Comparison of ENCODE assay signal across 14 cellular contexts in the genomic region with DNA sequence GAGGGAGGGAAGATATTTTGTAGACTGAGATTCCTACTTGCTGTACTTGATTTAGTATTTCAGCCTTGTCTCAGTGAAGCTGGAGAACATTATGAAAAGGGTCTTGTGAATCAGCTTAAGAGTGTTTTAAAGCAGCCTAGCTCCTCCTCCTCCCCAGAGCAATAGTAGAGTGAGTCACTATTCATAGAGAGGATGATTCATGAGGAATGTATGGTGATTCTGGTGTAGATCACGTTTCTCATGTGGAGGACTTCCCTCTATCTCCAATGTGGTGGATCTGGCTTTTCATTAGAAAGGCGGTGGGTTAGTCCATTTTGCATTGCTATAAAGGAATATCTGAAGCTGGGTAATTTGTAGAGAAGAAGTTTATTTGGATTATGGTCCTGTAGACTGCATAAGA.
DNase-seq lines count a peak whose midpoint lies in the region; ATAC-seq and TF ChIP-seq lines count a peak whose summit lies in the region.
"Had no signal": no experiment of that assay in that cellular context is flagged by ENCODE, and none has a peak within 500 bp of the region (broad histone marks: within the 10 kb centered on the region; RNA-seq: fewer than 3 reads in every experiment).

No MANE protein-coding gene starts in this region.

- H3K4me3 ChIP-seq in breast epithelium, result no peak overlapping the region
- H3K4me3 ChIP-seq: A549 had no signal

- H3K4me1 Mint-ChIP-seq in MCF 10A (ENCODE audit: insufficient read depth, unreplicated experiment), result peaks cover 9% of the 10 kb centered on the region
- no peaks in the 10 kb centered on the region for H3K4me1 Mint-ChIP-seq in activated T-helper 17 cell treated with anti-CD3 and anti-CD28 coated beads, Interleukin-2, amount 50 U/mL, for 72 hours
- H3K4me1 Mint-ChIP-seq in stimulated activated naive B cell treated with anti-CD40 and anti-IgM and Interleukin-4, amounts not matched to agents 10 μg/mL and 1 μg/mL and 100 μg/mL, for 72 hours, result no peaks in the 10 kb centered on the region
- H3K4me1 Mint-ChIP-seq: naive B cell had no signal

- H3K27me3 ChIP-seq in breast epithelium, result no peaks in the 10 kb centered on the region

- H3K4me3 Mint-ChIP-seq in MCF 10A (ENCODE audit: unreplicated experiment), result no peak overlapping the region
- no peak overlapping the region for H3K4me3 Mint-ChIP-seq in activated T-helper 17 cell treated with anti-CD3 and anti-CD28 coated beads, Interleukin-2, amount 50 U/mL, for 72 hours
- H3K4me3 Mint-ChIP-seq in stimulated activated naive B cell treated with anti-CD40 and anti-IgM and Interleukin-4, amounts not matched to agents 10 μg/mL and 1 μg/mL and 100 μg/mL, for 72 hours, result no peak overlapping the region
- H3K4me3 Mint-ChIP-seq: naive B cell had no signal

- peak; percentile 47 for ATAC-seq in activated T-helper 17 cell treated with anti-CD3 and anti-CD28 coated beads, Interleukin-2, amount 50 U/mL, for 72 hours (replicated peaks)
- no peak for ATAC-seq in stimulated activated naive B cell treated with anti-CD40 and anti-IgM and Interleukin-4, amounts not matched to agents 10 μg/mL and 1 μg/mL and 100 μg/mL, for 72 hours (replicated peaks)
- ATAC-seq in HG02588 (IDR thresholded peaks at IDR 0.05; ENCODE audit: unreplicated experiment), result no peak
- ATAC-seq: A549, Right ventricle myocardium inferior had no signal

- in situ Hi-C loops in G401 (cut with HindIII; ENCODE audit: low sequenced_read_pairs), result no loop called here

- H3K27ac Mint-ChIP-seq in MCF 10A (ENCODE audit: low read depth, unreplicated experiment), result no peak overlapping the region
- no peak overlapping the region for H3K27ac Mint-ChIP-seq in activated T-helper 17 cell treated with anti-CD3 and anti-CD28 coated beads, Interleukin-2, amount 50 U/mL, for 72 hours
- no peak overlapping the region for H3K27ac Mint-ChIP-seq in stimulated activated naive B cell treated with anti-CD40 and anti-IgM and Interleukin-4, amounts not matched to agents 10 μg/mL and 1 μg/mL and 100 μg/mL, for 72 hours
- H3K27ac Mint-ChIP-seq: naive B cell had no signal

- no peaks in the 10 kb centered on the region for H3K9me3 Mint-ChIP-seq in MCF 10A (ENCODE audit: unreplicated experiment)
- peaks cover 11% of the 10 kb centered on the region for H3K9me3 Mint-ChIP-seq in activated T-helper 17 cell treated with anti-CD3 and anti-CD28 coated beads, Interleukin-2, amount 50 U/mL, for 72 hours
- peaks cover 9 to 12% of the 10 kb centered on the region in 2 donors for H3K9me3 Mint-ChIP-seq in stimulated activated naive B cell treated with anti-CD40 and anti-IgM and Interleukin-4, amounts not matched to agents 10 μg/mL and 1 μg/mL and 100 μg/mL, for 72 hours

- CTCF ChIA-PET in MCF 10A (lab: Yijun Ruan, JAX), result interaction anchor here (0.6 kb wide), 1 partner anchor 17 kb away, joined by 3 read pairs; no protein-coding TSS in a partner anchor

- peaks cover 0 to 25% of the 10 kb centered on the region in 2 donors for H3K9me3 ChIP-seq in breast epithelium
- H3K9me3 ChIP-seq: A549 had no signal

- no peaks in the 10 kb centered on the region for H3K36me3 ChIP-seq in breast epithelium

- H3K36me3 Mint-ChIP-seq in MCF 10A (ENCODE audit: insufficient read depth, unreplicated experiment), result peaks cover 7% of the 10 kb centered on the region
- no peaks in the 10 kb centered on the region for H3K36me3 Mint-ChIP-seq in activated T-helper 17 cell treated with anti-CD3 and anti-CD28 coated beads, Interleukin-2, amount 50 U/mL, for 72 hours (ENCODE audit: low read depth)
- no peaks in the 10 kb centered on the region for H3K36me3 Mint-ChIP-seq in stimulated activated naive B cell treated with anti-CD40 and anti-IgM and Interleukin-4, amounts not matched to agents 10 μg/mL and 1 μg/mL and 100 μg/mL, for 72 hours
- H3K36me3 Mint-ChIP-seq: naive B cell had no signal

- DNase-seq in MCF 10A (ENCODE audit: unreplicated experiment) (peak; percentile 66), breast epithelium (ENCODE audit: low spot score in 2 of 2) (no peak), glomerular visceral epithelial cell (ENCODE audit: extremely low spot score) (peak; percentile 76), G401 (ENCODE audit: low spot score) (no peak)
- no peak for DNase-seq in stimulated activated naive B cell treated with anti-CD40 and anti-IgM and Interleukin-4, amounts not matched to agents 10 μg/mL and 1 μg/mL and 100 μg/mL, for 72 hours
- no peak for DNase-seq in activated naive CD4-positive, alpha-beta T cell treated with anti-CD3 and anti-CD28 coated beads, Interleukin-2, amount 50 U/mL, for 16 hours
- DNase-seq: activated gamma-delta T cell treated with Interleukin-2 at 50 U/mL for 16 hours; KG1; naive B cell; stimulated activated CD8-positive, alpha-beta memory T cell treated with anti-CD3 and anti-CD28 coated beads, Interleukin-4, amount 100 ng/mL, for 48 hours had no signal

- no peak overlapping the region for H3K27ac ChIP-seq in breast epithelium
- H3K27ac ChIP-seq: A549 had no signal

- no peak for TF ChIP-seq CTCF in MCF 10A (IDR thresholded peaks at IDR 0.05; ENCODE audit: unreplicated experiment)
- TF ChIP-seq CTCF in breast epithelium (IDR thresholded peaks at IDR 0.05), result no peak

- H3K4me1 ChIP-seq in breast epithelium, result no peaks in the 10 kb centered on the region
- H3K4me1 ChIP-seq: A549 had no signal

- POLR2A ChIA-PET in MCF 10A (lab: Yijun Ruan, JAX), result interaction anchor here (0.7 kb wide), 1 partner anchor 238 kb away, joined by 3 read pairs; no protein-coding TSS in a partner anchor

- BruUV-seq in MCF 10A (replicated peaks; lab: Mats Ljungman, UMichigan), result no TSS peak

- intact Hi-C loops in MCF 10A (cut with micrococcal nuclease) (no loop called here), breast epithelium (cut with DNase I; ENCODE audit: low total_unique reads) (no loop called here)

- no peak for TF ChIP-seq POLR2A in breast epithelium (IDR thresholded peaks at IDR 0.05)

- no peaks in the 10 kb centered on the region for H3K27me3 Mint-ChIP-seq in MCF 10A (ENCODE audit: insufficient read depth, unreplicated experiment)
- H3K27me3 Mint-ChIP-seq in activated T-helper 17 cell treated with anti-CD3 and anti-CD28 coated beads, Interleukin-2, amount 50 U/mL, for 72 hours, result no peaks in the 10 kb centered on the region
- no peaks in the 10 kb centered on the region for H3K27me3 Mint-ChIP-seq in stimulated activated naive B cell treated with anti-CD40 and anti-IgM and Interleukin-4, amounts not matched to agents 10 μg/mL and 1 μg/mL and 100 μg/mL, for 72 hours
- H3K27me3 Mint-ChIP-seq: naive B cell had no signal

Comparison
In these comparisons a context has a peak if more than half of its experiments do, and no peak if none do; other contexts are left out.
1. DNase-seq: peak in MCF 10A (single experiment) and glomerular visceral epithelial cell (single experiment); none in breast epithelium (0 of 2), stimulated activated naive B cell treated with anti-CD40 and anti-IgM and Interleukin-4, amounts not matched to agents 10 μg/mL and 1 μg/mL and 100 μg/mL, for 72 hours (single experiment), activated naive CD4-positive, alpha-beta T cell treated with anti-CD3 and anti-CD28 coated beads, Interleukin-2, amount 50 U/mL, for 16 hours (single experiment) and G401 (single experiment).